13 cellular contexts compared by ENCODE assay signal in the genomic region with DNA sequence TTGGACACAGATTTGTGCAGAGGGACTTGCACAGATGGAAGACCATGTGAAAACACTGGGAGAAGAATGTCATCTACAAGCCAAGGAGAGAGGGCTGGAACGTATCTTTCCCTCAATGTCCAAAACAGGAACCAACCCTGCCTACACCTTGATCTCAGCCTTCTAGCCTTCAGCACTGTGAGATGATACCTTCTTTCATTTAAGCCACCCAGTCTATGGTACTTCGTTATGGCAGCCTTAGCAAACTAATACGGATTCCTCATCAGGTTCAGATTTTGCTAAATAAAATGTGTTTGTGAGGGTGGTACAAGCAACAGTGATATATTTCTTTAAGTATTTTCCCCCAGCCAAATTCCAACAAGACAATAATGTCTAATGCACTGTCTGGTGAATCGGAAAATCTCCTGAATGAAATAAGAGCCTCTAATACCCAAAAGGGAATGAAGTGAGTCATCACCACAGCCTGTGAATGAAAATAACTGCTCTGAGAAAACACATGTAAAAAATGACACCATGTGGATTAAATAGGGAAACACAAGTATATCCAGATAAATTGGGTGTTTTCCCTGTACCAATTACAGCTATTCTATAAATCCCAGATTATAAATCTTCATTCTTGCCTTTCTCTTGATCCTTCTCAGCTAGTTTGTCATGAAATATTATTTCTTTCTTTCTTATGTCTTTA.
A peak's percentile ranks its signal among the peaks of the same experiment; 100 is the strongest.
DNase-seq lines count a peak whose midpoint lies in the region; ATAC-seq, FAIRE-seq and TF ChIP-seq lines count a peak whose summit lies in the region.
"Had no signal": no experiment of that assay in that cellular context is flagged by ENCODE, and none has a peak within 500 bp of the region (broad histone marks: within the 10 kb centered on the region; RNA-seq: fewer than 3 reads in every experiment).

No MANE protein-coding gene starts in this region.

- H3K27me3 ChIP-seq in H1 (replicated peaks in 1 of 4; ENCODE audit: control insufficient read depth in 3 of 4, extremely low read depth in 1 of 4, insufficient read depth in 3 of 4, low read length in 3 of 4), result no peaks in the 10 kb centered on the region
- no peaks in the 10 kb centered on the region for H3K27me3 ChIP-seq in neural progenitor cell
- H3K27me3 ChIP-seq: ascending aorta had no signal

- H3K56ac ChIP-seq in H1 (replicated peaks; ENCODE audit: insufficient read length, low read depth, low read length), result no peak overlapping the region

- no peak overlapping the region for H3K18ac ChIP-seq in H1 (ENCODE audit: extremely low read depth, low read length)

- CTCF ChIA-PET in H1 (lab: Charles Lee; ENCODE audit: partially characterized antibody), result no interaction called here

- no peaks in the 10 kb centered on the region for H3K79me1 ChIP-seq in H1 (ENCODE audit: low read depth, low read length)

- POLR2A ChIA-PET in H1 (lab: Charles Lee; ENCODE audit: partially characterized antibody), result no interaction called here

- H3K4me1 ChIP-seq in H1 (replicated peaks in 1 of 4; ENCODE audit: control insufficient read depth in 3 of 4, insufficient read depth in 4 of 4, low read length in 3 of 4) (no peaks in the 10 kb centered on the region), neural progenitor cell (no peaks in the 10 kb centered on the region)
- H3K4me1 ChIP-seq: ascending aorta, prostate gland had no signal

- H3K9me3 ChIP-seq in H1 (ENCODE audit: insufficient read depth in 2 of 2, low read depth in 1 of 2, low read length in 1 of 2) (no peaks in the 10 kb centered on the region), neural progenitor cell (ENCODE audit: low read depth) (no peaks in the 10 kb centered on the region)
- H3K9me3 ChIP-seq: ascending aorta, prostate gland had no signal

- no peak overlapping the region for H3K23ac ChIP-seq in H1 (ENCODE audit: insufficient read length)

- H2AK5ac ChIP-seq in H1 (ENCODE audit: low read depth, low read length), result no peak overlapping the region

- H3K36me3 Mint-ChIP-seq in neural progenitor cell, result no peaks in the 10 kb centered on the region

- 94% methylated on average over 4 of the region's 4 CpGs; no CpG with 5 or more reads in 1 of the 2 experiments for WGBS in H1 (ENCODE audit: extremely low coverage in 1 of 2, insufficient coverage in 1 of 2, insufficient read length in 1 of 2, insufficient replicate concordance in 2 of 2, low coverage in 1 of 2, low lambda C conversion rate in 2 of 2, missing lambda C conversion rate in 1 of 2), 2 experiments
- 44 to 46% methylated on average over 4 of the region's 4 CpGs for WGBS in lower leg skin, 2 donors

- no peak overlapping the region for H2BK20ac ChIP-seq in H1 (ENCODE audit: low read length)

- peak; percentile 9 for TF ChIP-seq CTCF in C4-2B (conservative IDR thresholded peaks at IDR 0.05)
- TF ChIP-seq CTCF in NB4 (IDR thresholded peaks at IDR 0.05; ENCODE audit: low read depth, low read length), result no peak
- no peak for TF ChIP-seq CTCF in H1 (IDR thresholded peaks at IDR 0.05; ENCODE audit: control extremely low read depth in 1 of 3, insufficient read depth in 1 of 3, low read depth in 1 of 3, low read length in 3 of 3)
- TF ChIP-seq CTCF in neural progenitor cell (IDR thresholded peaks at IDR 0.05), result no peak
- no peak for TF ChIP-seq CTCF in GM10266 (IDR thresholded peaks at IDR 0.05; ENCODE audit: control insufficient read depth, insufficient read depth, low read depth, missing control alignments)
- TF ChIP-seq CTCF in lower leg skin (IDR thresholded peaks at IDR 0.05), result no peak

- no peaks in the 10 kb centered on the region for H4K20me1 ChIP-seq in H1 (replicated peaks in 1 of 2; ENCODE audit: control insufficient read depth in 1 of 2, insufficient read depth in 2 of 2, low read length in 2 of 2)
- no peaks in the 10 kb centered on the region for H4K20me1 ChIP-seq in neural progenitor cell (ENCODE audit: low read depth)

- no peak overlapping the region for H2BK120ac ChIP-seq in H1 (replicated peaks; ENCODE audit: low read depth, low read length)

- TF ChIP-seq EP300 in H1 (IDR thresholded peaks at IDR 0.05; ENCODE audit: borderline replicate concordance in 1 of 2, low read depth in 2 of 2, low read length in 2 of 2), result no peak

- FAIRE-seq in H1 (lab: Jason Lieb, UNC), result no peak

- no peaks in the 10 kb centered on the region for H3F3A ChIP-seq in neural progenitor cell (ENCODE audit: low read depth)

- no peak overlapping the region for H3K4me3 Mint-ChIP-seq in neural progenitor cell
- H3K4me3 Mint-ChIP-seq: activated CD4-positive, alpha-beta memory T cell treated with anti-CD3 and anti-CD28 coated beads, Interleukin-2, amount 10 ng/mL, durations not matched to agents 7 days and 5 days had no signal

- intact Hi-C loops in lower leg skin (cut with DNase I; ENCODE audit: low total_unique reads), result no loop called here

- DNase-seq in NB4 (ENCODE audit: low read depth) (peak; percentile 4), H1 (ENCODE audit: low read depth in 1 of 2, low spot score in 2 of 2) (no peak), neural progenitor cell (ENCODE audit: low spot score) (no peak), GM10266 (ENCODE audit: extremely low spot score) (no peak), GF-D8 (lab: John Stamatoyannopoulos, UW) (no peak), lower leg skin (ENCODE audit: low spot score in 2 of 2) (no peak)
- DNase-seq: activated CD4-positive, alpha-beta memory T cell treated with anti-CD3 and anti-CD28 coated beads, Interleukin-2, amount 10 ng/mL, durations not matched to agents 7 days and 5 days; DND-41 had no signal

- peak overlapping the region; percentile 57; the same call in 1 of the 2 replicates for H2AFZ ChIP-seq in H1 (ENCODE audit: low read length)
- H2AFZ ChIP-seq in neural progenitor cell (replicated peaks), result peak overlapping the region; percentile 11

- no peaks in the 10 kb centered on the region for H3K79me2 ChIP-seq in H1 (ENCODE audit: control insufficient read depth in 1 of 2, insufficient read depth in 2 of 2, low read length in 2 of 2)
- no peaks in the 10 kb centered on the region for H3K79me2 ChIP-seq in neural progenitor cell (ENCODE audit: low read depth)

- no peaks in the 10 kb centered on the region for H3K23me2 ChIP-seq in H1 (ENCODE audit: low read depth, low read length)

- no peak overlapping the region for H2BK15ac ChIP-seq in H1 (ENCODE audit: low read length)

- no peaks in the 10 kb centered on the region for H3K27me3 Mint-ChIP-seq in neural progenitor cell (ENCODE audit: insufficient read depth, low read depth)
- H3K27me3 Mint-ChIP-seq: activated CD4-positive, alpha-beta memory T cell treated with anti-CD3 and anti-CD28 coated beads, Interleukin-2, amount 10 ng/mL, durations not matched to agents 7 days and 5 days had no signal

- H4K91ac ChIP-seq in H1 (replicated peaks; ENCODE audit: insufficient read length, low read length), result no peak overlapping the region

- no peaks in the 10 kb centered on the region for H3K9me3 Mint-ChIP-seq in neural progenitor cell
- H3K9me3 Mint-ChIP-seq: activated CD4-positive, alpha-beta memory T cell treated with anti-CD3 and anti-CD28 coated beads, Interleukin-2, amount 10 ng/mL, durations not matched to agents 7 days and 5 days had no signal

- H3K27ac ChIP-seq in C4-2B, result no peak overlapping the region
- H3K27ac ChIP-seq in H1 (ENCODE audit: low read depth, low read length), result no peak overlapping the region
- no peak overlapping the region for H3K27ac ChIP-seq in neural progenitor cell
- H3K27ac ChIP-seq: ascending aorta, prostate gland had no signal

- no peaks in the 10 kb centered on the region for H3K36me3 ChIP-seq in H1 (ENCODE audit: control insufficient read depth in 2 of 4, insufficient read depth in 4 of 4, low read length in 3 of 4)
- H3K36me3 ChIP-seq in neural progenitor cell, result no peaks in the 10 kb centered on the region
- H3K36me3 ChIP-seq: ascending aorta, prostate gland had no signal

- no peak overlapping the region for H2BK5ac ChIP-seq in H1 (ENCODE audit: low read depth, low read length)

- no peak overlapping the region for H2BK12ac ChIP-seq in H1 (ENCODE audit: low read depth, low read length)

- no peak overlapping the region for H3K4ac ChIP-seq in H1 (replicated peaks; ENCODE audit: insufficient read length, low read depth, low read length)

- no peak overlapping the region for H4K5ac ChIP-seq in H1 (ENCODE audit: insufficient read length, low read depth, low read length)

- H3K14ac ChIP-seq in H1 (ENCODE audit: insufficient read length), result no peak overlapping the region

- no peak for ATAC-seq in GM18870 (IDR thresholded peaks at IDR 0.05; ENCODE audit: unreplicated experiment)
- ATAC-seq: Panc1 had no signal

- no peak overlapping the region for H3K4me2 ChIP-seq in H1 (ENCODE audit: insufficient read depth in 1 of 2, low read depth in 2 of 2, low read length in 2 of 2)
- H3K4me2 ChIP-seq in neural progenitor cell, result no peak overlapping the region

- H3K27ac Mint-ChIP-seq in neural progenitor cell, result no peak overlapping the region
- H3K27ac Mint-ChIP-seq: activated CD4-positive, alpha-beta memory T cell treated with anti-CD3 and anti-CD28 coated beads, Interleukin-2, amount 10 ng/mL, durations not matched to agents 7 days and 5 days had no signal

- H4K8ac ChIP-seq in H1 (ENCODE audit: extremely low read depth, insufficient read depth, low read length), result no peak overlapping the region

- H3K4me3 ChIP-seq in NB4 (ENCODE audit: low read depth, low read length) (no peak overlapping the region), H1 (ENCODE audit: extremely low read depth in 1 of 4, insufficient read depth in 2 of 4, low read depth in 3 of 4, low read length in 4 of 4) (no peak overlapping the region), neural progenitor cell (no peak overlapping the region), lower leg skin (ENCODE audit: low read depth, poor library complexity, severe bottlenecking) (no peak overlapping the region)
- H3K4me3 ChIP-seq: ascending aorta, prostate gland had no signal

- H3K9ac ChIP-seq in H1 (replicated peaks in 1 of 4; ENCODE audit: extremely low read depth in 1 of 4, low read depth in 3 of 4, low read length in 3 of 4) (no peak overlapping the region), neural progenitor cell (no peak overlapping the region)

- TF ChIP-seq POLR2A in NB4 (IDR thresholded peaks at IDR 0.05; ENCODE audit: extremely low read depth, insufficient read length) (no peak), H1 (IDR thresholded peaks at IDR 0.05; ENCODE audit: control extremely low read depth in 1 of 2, low read depth in 2 of 2, low read length in 2 of 2) (no peak), lower leg skin (IDR thresholded peaks at IDR 0.05) (no peak)

- no peaks in the 10 kb centered on the region for H3K4me1 Mint-ChIP-seq in neural progenitor cell
- H3K4me1 Mint-ChIP-seq: activated CD4-positive, alpha-beta memory T cell treated with anti-CD3 and anti-CD28 coated beads, Interleukin-2, amount 10 ng/mL, durations not matched to agents 7 days and 5 days had no signal

- TF ChIP-seq RAD21 in H1 (IDR thresholded peaks at IDR 0.05 in 1 of 2, conservative IDR thresholded peaks at IDR 0.05 in 1 of 2; ENCODE audit: low read depth in 2 of 2, low read length in 2 of 2), result no peak

TF ChIP-seq in H1, 55 proteins besides CTCF, POLR2A, EP300 and RAD21:
- TF ChIP-seq JUND (IDR thresholded peaks at IDR 0.05; ENCODE audit: low read length), result no peak
- no peak for TF ChIP-seq TCF12 (IDR thresholded peaks at IDR 0.05; ENCODE audit: low read depth, low read length)
- TF ChIP-seq RBBP5 (IDR thresholded peaks at IDR 0.05; ENCODE audit: borderline replicate concordance, low read depth, low read length), result no peak
